ENCODE assay signal across 8 cellular contexts in genomic region chr5:68287976-68288755, GRCh38.
A peak's percentile ranks its signal among the peaks of the same experiment; 100 is the strongest.
DNase-seq lines count a peak whose midpoint lies in the region; ATAC-seq and TF ChIP-seq lines count a peak whose summit lies in the region.

No MANE protein-coding gene starts in this region.

- H3K27me3 ChIP-seq in BE2C = no peaks in the 10 kb centered on the region
- no peaks in the 10 kb centered on the region for H3K27me3 ChIP-seq in SU-DHL-6 (ENCODE audit: low read length)

- H3K4me1 ChIP-seq in BE2C = peaks cover 29% of the 10 kb centered on the region

- H3K27ac ChIP-seq in SU-DHL-6 (ENCODE audit: low read depth, low read length) = peak overlapping the region; percentile 59

- no peaks in the 10 kb centered on the region for H3K9me2 ChIP-seq in SU-DHL-6 (replicated peaks; ENCODE audit: insufficient read depth, low read length)

- 0 out of 2 replicates have a peak, but pooled peaks cover 5% of the 10 kb centered on the region for H3K79me2 ChIP-seq in SU-DHL-6 (ENCODE audit: insufficient read depth, low read length)

- peaks cover 24% of the 10 kb centered on the region for H3F3A ChIP-seq in SU-DHL-6 (ENCODE audit: insufficient read depth)

- H3K9ac ChIP-seq in SU-DHL-6 (ENCODE audit: low read length) = peak overlapping the region; percentile 48

- intact Hi-C loops in left ventricle myocardium superior (cut with micrococcal nuclease) = loop anchor here (5.0 kb wide), 1 partner anchor 174 kb away; no protein-coding TSS in a partner anchor
- intact Hi-C loops in posterior vena cava (cut with DNase I) = loop anchor here (2.0 to 5.0 kb wide), 2 partner anchors 169 to 675 kb away; no protein-coding TSS in a partner anchor

- H3K4me2 ChIP-seq in SU-DHL-6 (ENCODE audit: low read depth, low read length, poor library complexity, severe bottlenecking) = peak overlapping the region; percentile 68

- peak overlapping the region; percentile 54 for H2AFZ ChIP-seq in SU-DHL-6 (ENCODE audit: low read depth, low read length, severe bottlenecking)

- no peak for TF ChIP-seq CTCF in BE2C (IDR thresholded peaks at IDR 0.05; ENCODE audit: low read depth, low read length)
- TF ChIP-seq CTCF in SU-DHL-6 (IDR thresholded peaks at IDR 0.05; ENCODE audit: insufficient read depth, low read length, poor library complexity, severe bottlenecking) = no peak

- H3K9me3 ChIP-seq in BE2C (no peaks in the 10 kb centered on the region), SU-DHL-6 (ENCODE audit: insufficient read depth, low read length) (no peaks in the 10 kb centered on the region)

- DNase-seq in BE2C (peak; percentile 85), anterior cingulate cortex (lab: John Stamatoyannopoulos, UW) (peak in 56 of 58 donors; percentile 45 to 90 (median 79)), left ventricle myocardium superior (peak; percentile 84), posterior vena cava (ENCODE audit: low spot score) (peak; percentile 87), NCI-H1417 treated with DMSO at 0.1 percent for 48 hours (lab: John Stamatoyannopoulos, UW) (no peak)

- peaks cover 11% of the 10 kb centered on the region for H3K36me3 ChIP-seq in BE2C
- H3K36me3 ChIP-seq in SU-DHL-6 (ENCODE audit: low read length) = peaks cover 6% of the 10 kb centered on the region; the same call in 1 of the 2 replicates

- peak overlapping the region; percentile 79 for H3K4me3 ChIP-seq in BE2C (ENCODE audit: low read depth, low read length)
- peak overlapping the region; percentile 33 for H3K4me3 ChIP-seq in SU-DHL-6 (ENCODE audit: insufficient read depth, low read length, poor library complexity, severe bottlenecking)

- peak; percentile 49 for TF ChIP-seq POLR2A in GM19099 (IDR thresholded peaks at IDR 0.05; ENCODE audit: extremely low read depth, insufficient read length, low read depth)

- no peaks in the 10 kb centered on the region for H4K20me1 ChIP-seq in SU-DHL-6 (ENCODE audit: low read depth, low read length)

- ATAC-seq in HG03354 (IDR thresholded peaks at IDR 0.05; ENCODE audit: poor library complexity, severe bottlenecking, unreplicated experiment) (peak; percentile 78), left ventricle myocardium superior (peak; percentile 85)
